9 cellular contexts compared by ENCODE assay signal in the genomic region with DNA sequence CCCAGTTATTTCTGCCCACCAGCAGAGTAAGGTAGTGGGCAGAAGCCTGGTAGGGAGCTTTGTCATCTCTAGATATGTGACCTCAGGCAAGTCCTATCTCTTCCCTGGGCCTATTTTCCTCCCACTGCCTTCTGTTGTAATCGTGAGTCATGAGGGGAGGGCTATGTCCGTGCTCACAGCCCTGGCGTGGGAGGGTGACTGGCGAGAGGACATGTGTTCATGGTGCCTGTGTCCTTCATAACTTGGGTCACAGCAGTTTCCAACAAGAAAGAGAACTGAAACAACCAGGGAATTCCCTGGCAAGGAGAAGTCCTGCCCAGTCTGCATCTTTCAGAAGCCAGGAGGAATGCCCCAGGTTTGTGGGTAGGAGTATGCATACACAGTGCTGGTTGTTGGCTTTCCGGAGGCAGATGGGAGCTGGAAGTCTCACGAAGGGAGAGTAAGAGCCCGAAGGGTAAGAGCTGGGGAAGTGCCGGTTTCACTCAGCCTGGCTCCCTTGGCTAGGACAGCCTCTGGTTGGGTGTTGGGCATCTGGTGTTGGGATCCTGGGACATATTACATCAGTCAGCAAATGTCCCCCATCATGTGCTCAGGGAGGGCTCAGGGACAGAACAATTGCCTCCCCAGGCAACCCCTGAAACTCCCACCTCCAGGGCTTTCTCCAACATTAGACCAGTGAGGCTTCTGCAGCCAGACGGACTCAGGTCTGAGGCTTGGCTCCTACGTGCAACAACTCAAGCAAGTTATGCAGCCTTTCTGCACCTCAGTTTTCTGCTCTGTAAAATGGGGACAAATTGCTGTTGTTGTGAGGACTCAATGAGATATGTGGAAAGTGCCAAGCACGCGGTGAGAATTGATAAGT. TPM values are rescaled to one million over a fixed set of nuclear protein-coding genes. Genes with fewer than 3 reads are reported as not detected.
DNase-seq lines count a peak whose midpoint lies in the region; ATAC-seq and TF ChIP-seq lines count a peak whose summit lies in the region.
"Had no signal": no experiment of that assay in that cellular context is flagged by ENCODE, and none has a peak within 500 bp of the region (broad histone marks: within the 10 kb centered on the region; RNA-seq: fewer than 3 reads in every experiment).

No MANE protein-coding gene starts in this region.

- peak; percentile 41 for DNase-seq in activated CD8-positive, alpha-beta T cell treated with anti-CD3 and anti-CD28 coated beads for 36 hours
- DNase-seq in activated CD8-positive, alpha-beta T cell treated with anti-CD3 and anti-CD28 coated beads, Interleukin-2, amount 10 ng/mL, durations not matched to agents 7 days and 5 days, result no peak
- DNase-seq in amniotic epithelial cell (ENCODE audit: low read depth) (peak; percentile 86), mesenteric fat pad (ENCODE audit: low spot score) (peak; percentile 77), KG1 (lab: John Stamatoyannopoulos, UW) (no peak), NCI-H1105 treated with DMSO at 0.1 percent for 48 hours (lab: John Stamatoyannopoulos, UW) (no peak)
- no peak for DNase-seq in activated CD4-positive, alpha-beta T cell treated with anti-CD3 and anti-CD28 coated beads for 36 hours

- H3K4me1 Mint-ChIP-seq in activated CD8-positive, alpha-beta T cell treated with anti-CD3 and anti-CD28 coated beads for 36 hours (ENCODE audit: low read depth), result no peaks in the 10 kb centered on the region
- no peaks in the 10 kb centered on the region for H3K4me1 Mint-ChIP-seq in activated CD8-positive, alpha-beta T cell treated with anti-CD3 and anti-CD28 coated beads, Interleukin-2, amount 10 ng/mL, durations not matched to agents 7 days and 5 days (ENCODE audit: low read depth)
- H3K4me1 Mint-ChIP-seq in activated CD4-positive, alpha-beta T cell treated with anti-CD3 and anti-CD28 coated beads for 36 hours, result no peaks in the 10 kb centered on the region

- H3K27me3 Mint-ChIP-seq in activated CD8-positive, alpha-beta T cell treated with anti-CD3 and anti-CD28 coated beads for 36 hours, result peaks cover 6% of the 10 kb centered on the region
- peaks cover 24% of the 10 kb centered on the region for H3K27me3 Mint-ChIP-seq in activated CD8-positive, alpha-beta T cell treated with anti-CD3 and anti-CD28 coated beads, Interleukin-2, amount 10 ng/mL, durations not matched to agents 7 days and 5 days (ENCODE audit: low read depth)
- H3K27me3 Mint-ChIP-seq in activated CD4-positive, alpha-beta T cell treated with anti-CD3 and anti-CD28 coated beads for 36 hours, result peaks cover 15% of the 10 kb centered on the region

- no peak overlapping the region for H3K4me3 Mint-ChIP-seq in activated CD8-positive, alpha-beta T cell treated with anti-CD3 and anti-CD28 coated beads for 36 hours
- H3K4me3 Mint-ChIP-seq in activated CD8-positive, alpha-beta T cell treated with anti-CD3 and anti-CD28 coated beads, Interleukin-2, amount 10 ng/mL, durations not matched to agents 7 days and 5 days, result no peak overlapping the region
- H3K4me3 Mint-ChIP-seq in activated CD4-positive, alpha-beta T cell treated with anti-CD3 and anti-CD28 coated beads for 36 hours, result no peak overlapping the region

- no peaks in the 10 kb centered on the region for H3K9me3 Mint-ChIP-seq in activated CD8-positive, alpha-beta T cell treated with anti-CD3 and anti-CD28 coated beads for 36 hours
- H3K9me3 Mint-ChIP-seq in activated CD8-positive, alpha-beta T cell treated with anti-CD3 and anti-CD28 coated beads, Interleukin-2, amount 10 ng/mL, durations not matched to agents 7 days and 5 days (ENCODE audit: insufficient read depth), result no peaks in the 10 kb centered on the region
- H3K9me3 Mint-ChIP-seq in activated CD4-positive, alpha-beta T cell treated with anti-CD3 and anti-CD28 coated beads for 36 hours (ENCODE audit: low read depth), result no peaks in the 10 kb centered on the region

- POLR2A ChIA-PET in activated CD8-positive, alpha-beta T cell treated with anti-CD3 and anti-CD28 coated beads for 36 hours (lab: Charles Lee), result interaction anchor here (0.6 kb wide), 1 partner anchor 34 kb away, joined by 3 read pairs; no protein-coding TSS in a partner anchor
- POLR2A ChIA-PET in activated CD8-positive, alpha-beta T cell treated with anti-CD3 and anti-CD28 coated beads, Interleukin-2, amount 10 ng/mL, durations not matched to agents 7 days and 5 days (lab: Charles Lee), result no interaction called here
- POLR2A ChIA-PET in activated CD4-positive, alpha-beta T cell treated with anti-CD3 and anti-CD28 coated beads for 36 hours (lab: Charles Lee), result no interaction called here

- no peaks in the 10 kb centered on the region for H3K36me3 Mint-ChIP-seq in activated CD8-positive, alpha-beta T cell treated with anti-CD3 and anti-CD28 coated beads for 36 hours (ENCODE audit: low read depth)
- no peaks in the 10 kb centered on the region for H3K36me3 Mint-ChIP-seq in activated CD8-positive, alpha-beta T cell treated with anti-CD3 and anti-CD28 coated beads, Interleukin-2, amount 10 ng/mL, durations not matched to agents 7 days and 5 days (ENCODE audit: low read depth)
- H3K36me3 Mint-ChIP-seq in activated CD4-positive, alpha-beta T cell treated with anti-CD3 and anti-CD28 coated beads for 36 hours (ENCODE audit: low read depth), result no peaks in the 10 kb centered on the region

- CTCF ChIA-PET in activated CD8-positive, alpha-beta T cell treated with anti-CD3 and anti-CD28 coated beads for 36 hours (lab: Charles Lee), result interaction anchor here (0.8 to 14.5 kb wide), 18 partner anchors 9 to 125 kb away, joined by 3 to 430 read pairs (median 6); a partner anchor contains a TSS
- CTCF ChIA-PET in activated CD8-positive, alpha-beta T cell treated with anti-CD3 and anti-CD28 coated beads, Interleukin-2, amount 10 ng/mL, durations not matched to agents 7 days and 5 days (lab: Charles Lee), result interaction anchor here (0.9 to 14.2 kb wide), 10 partner anchors 10 to 121 kb away, joined by 3 to 553 read pairs (median 6); no protein-coding TSS in a partner anchor
- CTCF ChIA-PET in activated CD4-positive, alpha-beta T cell treated with anti-CD3 and anti-CD28 coated beads for 36 hours (lab: Charles Lee), result interaction anchor here (1.0 to 14.5 kb wide), 10 partner anchors 10 to 374 kb away, joined by 3 to 282 read pairs (median 7); no protein-coding TSS in a partner anchor

- ATAC-seq in activated CD8-positive, alpha-beta T cell treated with anti-CD3 and anti-CD28 coated beads for 36 hours, result peak; percentile 76
- no peak for ATAC-seq in activated CD8-positive, alpha-beta T cell treated with anti-CD3 and anti-CD28 coated beads, Interleukin-2, amount 10 ng/mL, durations not matched to agents 7 days and 5 days
- peak; percentile 42 for ATAC-seq in HG03342 (IDR thresholded peaks at IDR 0.05; ENCODE audit: unreplicated experiment)
- no peak for ATAC-seq in activated CD4-positive, alpha-beta T cell treated with anti-CD3 and anti-CD28 coated beads for 36 hours

- intact Hi-C loops in activated CD8-positive, alpha-beta T cell treated with anti-CD3 and anti-CD28 coated beads for 36 hours (cut with micrococcal nuclease), result no loop called here
- intact Hi-C loops in activated CD4-positive, alpha-beta T cell treated with anti-CD3 and anti-CD28 coated beads for 36 hours (cut with DNase I, micrococcal nuclease), result no loop called here

- TF ChIP-seq CTCF in activated CD8-positive, alpha-beta T cell treated with anti-CD3 and anti-CD28 coated beads for 36 hours (IDR thresholded peaks at IDR 0.05), result no peak

- H3K27ac Mint-ChIP-seq in activated CD8-positive, alpha-beta T cell treated with anti-CD3 and anti-CD28 coated beads for 36 hours, result no peak overlapping the region
- no peak overlapping the region for H3K27ac Mint-ChIP-seq in activated CD8-positive, alpha-beta T cell treated with anti-CD3 and anti-CD28 coated beads, Interleukin-2, amount 10 ng/mL, durations not matched to agents 7 days and 5 days
- H3K27ac Mint-ChIP-seq in activated CD4-positive, alpha-beta T cell treated with anti-CD3 and anti-CD28 coated beads for 36 hours, result no peak overlapping the region

RNA-seq across cellular contexts. Expression of a gene that starts 4.3 kb away (rescaled TPM):
- total RNA-seq in activated CD8-positive, alpha-beta T cell treated with anti-CD3 and anti-CD28 coated beads for 36 hours, result not detected
- total RNA-seq in activated CD8-positive, alpha-beta T cell treated with anti-CD3 and anti-CD28 coated beads, Interleukin-2, amount 10 ng/mL, durations not matched to agents 7 days and 5 days, result not detected
- not detected for total RNA-seq in mesenteric fat pad
- total RNA-seq in activated CD4-positive, alpha-beta T cell treated with anti-CD3 and anti-CD28 coated beads for 36 hours, result not detected
- total RNA-seq: T-helper 1 cell treated with Interleukin-12 subunit alpha and Interleukin-12 subunit beta and Interleukin-4 antibody, amounts not matched to agents 30 ng/mL and 1 ng/mL, for 36 hours had no signal

RNA-seq across cellular contexts. Expression of a gene that starts 9.3 kb away (rescaled TPM):
- total RNA-seq in activated CD8-positive, alpha-beta T cell treated with anti-CD3 and anti-CD28 coated beads for 36 hours, result not detected
- total RNA-seq in activated CD8-positive, alpha-beta T cell treated with anti-CD3 and anti-CD28 coated beads, Interleukin-2, amount 10 ng/mL, durations not matched to agents 7 days and 5 days, result not detected
- not detected for total RNA-seq in mesenteric fat pad
- total RNA-seq in activated CD4-positive, alpha-beta T cell treated with anti-CD3 and anti-CD28 coated beads for 36 hours, result not detected
- total RNA-seq: T-helper 1 cell treated with Interleukin-12 subunit alpha and Interleukin-12 subunit beta and Interleukin-4 antibody, amounts not matched to agents 30 ng/mL and 1 ng/mL, for 36 hours had no signal

RNA-seq across cellular contexts. Expression of a gene that starts 57.4 kb away (rescaled TPM):
- total RNA-seq in activated CD8-positive, alpha-beta T cell treated with anti-CD3 and anti-CD28 coated beads for 36 hours, result 100 to 1,000 TPM; 170 to 179 TPM
- total RNA-seq in activated CD8-positive, alpha-beta T cell treated with anti-CD3 and anti-CD28 coated beads, Interleukin-2, amount 10 ng/mL, durations not matched to agents 7 days and 5 days, result 100 to 1,000 TPM; 328 to 332 TPM
- 170 TPM for total RNA-seq in mesenteric fat pad
- 100 to 1,000 TPM; 159 to 190 TPM for total RNA-seq in activated CD4-positive, alpha-beta T cell treated with anti-CD3 and anti-CD28 coated beads for 36 hours

Comparison
In these comparisons a context has a peak if more than half of its experiments do, and no peak if none do; other contexts are left out.
1. ATAC-seq: peak in activated CD8-positive, alpha-beta T cell treated with anti-CD3 and anti-CD28 coated beads for 36 hours (single experiment) and HG03342 (single experiment); none in activated CD8-positive, alpha-beta T cell treated with anti-CD3 and anti-CD28 coated beads, Interleukin-2, amount 10 ng/mL, durations not matched to agents 7 days and 5 days (single experiment) and activated CD4-positive, alpha-beta T cell treated with anti-CD3 and anti-CD28 coated beads for 36 hours (single experiment).
2. DNase-seq: peak in activated CD8-positive, alpha-beta T cell treated with anti-CD3 and anti-CD28 coated beads for 36 hours (single experiment), amniotic epithelial cell (single experiment) and mesenteric fat pad (single experiment); none in activated CD8-positive, alpha-beta T cell treated with anti-CD3 and anti-CD28 coated beads, Interleukin-2, amount 10 ng/mL, durations not matched to agents 7 days and 5 days (single experiment), activated CD4-positive, alpha-beta T cell treated with anti-CD3 and anti-CD28 coated beads for 36 hours (single experiment), KG1 (single experiment) and NCI-H1105 treated with DMSO at 0.1 percent for 48 hours (single experiment).